ENCODE assay signal across 9 cellular contexts in genomic region chr3:36991147-36991546, GRCh38. TPM values are rescaled to one million over a fixed set of nuclear protein-coding genes. Genes with fewer than 3 reads are reported as not detected.
DNase-seq lines count a peak whose midpoint lies in the region; TF ChIP-seq lines count a peak whose summit lies in the region.
"Had no signal": no experiment of that assay in that cellular context is flagged by ENCODE, and none has a peak within 500 bp of the region (broad histone marks: within the 10 kb centered on the region; RNA-seq: fewer than 3 reads in every experiment).

No MANE protein-coding gene starts in this region.

- H3F3A ChIP-seq in DOHH2 (ENCODE audit: control insufficient read depth, insufficient read depth): peaks cover 17% of the 10 kb centered on the region
- H3F3A ChIP-seq in Loucy (ENCODE audit: low read depth): no peaks in the 10 kb centered on the region
- H3F3A ChIP-seq in smooth muscle cell (ENCODE audit: low read depth): peaks cover 4% of the 10 kb centered on the region

- in situ Hi-C loops in KBM-7 (cut with MboI; ENCODE audit: low pct_unique_long_range_greater_than_20kb, low sequenced_read_pairs): no loop called here

- WGBS in smooth muscle cell (ENCODE audit: low lambda C conversion rate): 77% methylated on average over 3 of the region's 3 CpGs

- no peak for TF ChIP-seq CTCF in DOHH2 (IDR thresholded peaks at IDR 0.05; ENCODE audit: low read depth, low read length, poor library complexity, severe bottlenecking)
- no peak for TF ChIP-seq CTCF in Loucy (conservative IDR thresholded peaks at IDR 0.05; ENCODE audit: low read length)
- no peak for TF ChIP-seq CTCF in fibroblast of mammary gland (conservative IDR thresholded peaks at IDR 0.05; ENCODE audit: control insufficient read depth, insufficient read depth, low read depth, low read length)
- no peak for TF ChIP-seq CTCF in smooth muscle cell (IDR thresholded peaks at IDR 0.05; ENCODE audit: borderline replicate concordance, insufficient read depth, poor library complexity, severe bottlenecking)

- H3K27me3 ChIP-seq in DOHH2 (ENCODE audit: control insufficient read depth, low read length): no peaks in the 10 kb centered on the region
- H3K27me3 ChIP-seq in Loucy (ENCODE audit: insufficient read depth, low read length, poor library complexity, severe bottlenecking): no peaks in the 10 kb centered on the region
- no peaks in the 10 kb centered on the region for H3K27me3 ChIP-seq in smooth muscle cell (ENCODE audit: low read depth)

- no peak for DNase-seq in fibroblast of mammary gland (ENCODE audit: low read depth)
- DNase-seq in smooth muscle cell (lab: John Stamatoyannopoulos, UW; ENCODE audit: unreplicated experiment): no peak
- no peak for DNase-seq in KBM-7
- no peak for DNase-seq in NCI-H69 (lab: John Stamatoyannopoulos, UW)
- DNase-seq in NCI-H226: no peak
- DNase-seq in cortex of kidney (lab: John Stamatoyannopoulos, UW): no peak
- DNase-seq: immature natural killer cell had no signal

- H3K4me3 ChIP-seq in DOHH2 (ENCODE audit: low read length) (peak overlapping the region; percentile 87), Loucy (ENCODE audit: low read length, poor library complexity, severe bottlenecking) (peak overlapping the region; percentile 81), fibroblast of mammary gland (ENCODE audit: control insufficient read depth, low read depth, low read length) (peak overlapping the region; percentile 79), smooth muscle cell (peak overlapping the region; percentile 62)

- H3K36me3 ChIP-seq in DOHH2 (ENCODE audit: control insufficient read depth, low read length) (peaks cover 86% of the 10 kb centered on the region), Loucy (ENCODE audit: insufficient read depth, low read length) (peaks cover 3% of the 10 kb centered on the region; the same call in 1 of the 2 replicates), smooth muscle cell (ENCODE audit: low read depth) (peaks cover under 1% of the 10 kb centered on the region)

- H3K9ac ChIP-seq in Loucy (ENCODE audit: low read depth, low read length, poor library complexity, severe bottlenecking) (peak overlapping the region; percentile 97), smooth muscle cell (ENCODE audit: low read depth) (peak overlapping the region; percentile 97)

- peak overlapping the region; percentile 82 for H3K27ac ChIP-seq in DOHH2 (ENCODE audit: low read depth, low read length)
- H3K27ac ChIP-seq in smooth muscle cell (ENCODE audit: low read depth): peak overlapping the region; percentile 98

- H3K9me3 ChIP-seq in DOHH2 (ENCODE audit: control insufficient read depth, insufficient read depth, low read length): no peaks in the 10 kb centered on the region
- H3K9me3 ChIP-seq in Loucy (ENCODE audit: insufficient read depth, low read depth, low read length): no peaks in the 10 kb centered on the region
- no peaks in the 10 kb centered on the region for H3K9me3 ChIP-seq in smooth muscle cell (replicated peaks; ENCODE audit: low read depth)

- peak overlapping the region; percentile 98 for H3K4me2 ChIP-seq in DOHH2 (ENCODE audit: low read length)
- peak overlapping the region; percentile 89 for H3K4me2 ChIP-seq in Loucy (ENCODE audit: low read depth, low read length, poor library complexity, severe bottlenecking)
- peak overlapping the region; percentile 89 for H3K4me2 ChIP-seq in smooth muscle cell

- peaks cover 39% of the 10 kb centered on the region; the same call in 1 of the 2 replicates for H4K20me1 ChIP-seq in DOHH2 (ENCODE audit: control insufficient read depth, insufficient read depth, low read depth, low read length)
- H4K20me1 ChIP-seq in Loucy (ENCODE audit: insufficient read depth, low read length, poor library complexity, severe bottlenecking): peaks cover 46% of the 10 kb centered on the region
- H4K20me1 ChIP-seq in smooth muscle cell (ENCODE audit: low read depth): peaks cover 57% of the 10 kb centered on the region

- H2AFZ ChIP-seq in Loucy (ENCODE audit: low read length) (no peak overlapping the region), smooth muscle cell (ENCODE audit: low read depth) (no peak overlapping the region)

- H3K4me1 ChIP-seq in DOHH2 (ENCODE audit: control insufficient read depth, low read length) (peaks cover 45% of the 10 kb centered on the region), Loucy (ENCODE audit: insufficient read depth, low read length, poor library complexity, severe bottlenecking) (peaks cover 54% of the 10 kb centered on the region), smooth muscle cell (ENCODE audit: low read depth) (peaks cover 34% of the 10 kb centered on the region)

- H3K79me2 ChIP-seq in DOHH2 (ENCODE audit: control insufficient read depth, low read length) (peaks cover 86% of the 10 kb centered on the region), Loucy (ENCODE audit: insufficient read depth, low read length) (peaks cover 78% of the 10 kb centered on the region), smooth muscle cell (ENCODE audit: low read depth) (peaks cover 55% of the 10 kb centered on the region)

- no peaks in the 10 kb centered on the region for H3K9me2 ChIP-seq in DOHH2 (replicated peaks; ENCODE audit: control insufficient read depth, low read length)
- H3K9me2 ChIP-seq in Loucy (replicated peaks; ENCODE audit: low read depth, low read length): no peaks in the 10 kb centered on the region

RNA-seq across cellular contexts. Expression of gene EPM2AIP1, which starts 1.8 kb away (rescaled TPM):
- total RNA-seq in smooth muscle cell: 18.6 and 26.0 TPM in 2 replicates
- polyA plus RNA-seq in smooth muscle cell: 6.5 and 11.7 TPM in 2 replicates

RNA-seq across cellular contexts. Expression of gene MLH1, which starts 2.2 kb away (rescaled TPM):
- 28.3 and 35.0 TPM in 2 replicates for total RNA-seq in smooth muscle cell
- 16.6 and 22.6 TPM in 2 replicates for polyA plus RNA-seq in smooth muscle cell

RNA-seq across cellular contexts. Expression of gene TRANK1, which starts 46.3 kb away (rescaled TPM):
- total RNA-seq in smooth muscle cell: 5.2 and 11.7 TPM in 2 replicates
- polyA plus RNA-seq in smooth muscle cell: 2.0 and 2.4 TPM in 2 replicates
